ENCODE assay signal across 8 cellular contexts in the genomic region with DNA sequence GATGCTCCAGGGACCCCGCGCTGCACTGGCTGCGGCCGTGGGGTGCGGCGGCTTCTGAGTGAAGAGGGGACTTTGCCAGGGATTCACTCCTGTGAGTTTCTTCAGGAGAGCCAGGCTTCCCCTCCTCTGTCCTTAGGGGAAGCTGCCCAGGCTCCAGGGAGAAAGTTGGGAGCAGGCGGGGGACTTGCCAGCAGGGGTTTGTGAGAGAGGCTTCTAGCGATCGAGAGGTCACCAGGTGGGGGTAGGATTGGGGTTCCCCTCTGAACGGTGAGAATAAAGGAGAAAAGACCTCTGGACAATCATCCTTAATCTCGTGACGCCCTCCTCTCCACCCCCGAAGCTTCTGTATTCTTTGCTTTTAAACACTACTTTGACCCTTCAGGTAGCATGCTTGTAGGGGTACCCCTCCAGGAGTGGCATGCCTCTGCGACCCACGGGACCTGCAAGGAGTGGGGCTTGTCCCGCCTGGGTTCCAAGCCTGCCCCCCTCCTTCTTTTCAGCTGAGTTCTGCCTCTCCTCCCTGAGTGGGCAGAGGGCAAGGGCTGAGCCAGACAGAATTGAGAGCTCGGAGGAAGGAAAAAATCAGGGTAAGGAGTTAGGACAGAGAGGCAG. TPM values are rescaled to one million over a fixed set of nuclear protein-coding genes. Genes with fewer than 3 reads are reported as not detected.
A peak's percentile ranks its signal among the peaks of the same experiment; 100 is the strongest.
DNase-seq lines count a peak whose midpoint lies in the region; ATAC-seq, FAIRE-seq and TF ChIP-seq lines count a peak whose summit lies in the region.

No MANE protein-coding gene starts in this region.

- TF ChIP-seq CTCF in A549 (IDR thresholded peaks at IDR 0.05) (no peak), dorsolateral prefrontal cortex (IDR thresholded peaks at IDR 0.05 in 54 of 56, conservative IDR thresholded peaks at IDR 0.05 in 2 of 56; ENCODE audit: low read depth in 1 of 56, partially characterized antibody in 56 of 56) (no peak)

- H3K9me3 ChIP-seq in A549 (peaks cover 19% of the 10 kb centered on the region; the same call in 2 of the 3 replicates), HUES64 (ENCODE audit: insufficient read depth, low read depth, low read length) (no peaks in the 10 kb centered on the region)

- H3K4me1 ChIP-seq in A549: peaks cover 9% of the 10 kb centered on the region; the same call in 1 of the 3 replicates
- H3K4me1 ChIP-seq in HUES64 (ENCODE audit: insufficient read depth, low read length): no peaks in the 10 kb centered on the region

- H3K4me3 ChIP-seq in A549 (peak overlapping the region; percentile 57), HUES64 (ENCODE audit: low read length) (peak overlapping the region; percentile 76), dorsolateral prefrontal cortex (peak overlapping the region in 57 of 59 donors; percentile 29 to 71 (median 54))

- DNase-seq in A549 (ENCODE audit: low read depth in 1 of 2, low spot score in 1 of 2) (no peak), dorsolateral prefrontal cortex (no peak), naive B cell (no peak), epidermal melanocyte (ENCODE audit: insufficient read length, low spot score) (no peak), RPMI8226 (no peak)
- no peak for DNase-seq in activated CD4-positive, CD25-positive, alpha-beta regulatory T cell treated with anti-CD3 and anti-CD28 coated beads, Interleukin-2, amount 50 U/mL, for 72 hours

- H3K27ac ChIP-seq in A549 (peak overlapping the region in 1 of 2 experiments; percentile 66; a peak in 2 of 6 replicates), HUES64 (ENCODE audit: low read depth, low read length) (no peak overlapping the region), dorsolateral prefrontal cortex (no peak overlapping the region)

- no peak for FAIRE-seq in A549 (lab: Jason Lieb, UNC)

- peak overlapping the region in 7 of 8 donors; percentile 55 to 79 (median 68) for H3K4me3 Mint-ChIP-seq in naive B cell

- TF ChIP-seq EP300 in A549 (IDR thresholded peaks at IDR 0.05): no peak

- POLR2A ChIA-PET in A549 (lab: Yijun Ruan, JAX): no interaction called here

- no peak for TF ChIP-seq POLR2A in A549 (IDR thresholded peaks at IDR 0.05; ENCODE audit: low read length)

- CTCF ChIA-PET in A549 (lab: Yijun Ruan, JAX): interaction anchor here (1.8 to 4.6 kb wide), 2 partner anchors 15 to 156 kb away, joined by 5 to 15 read pairs; no protein-coding TSS in a partner anchor

- intact Hi-C loops in dorsolateral prefrontal cortex (cut with DNase I): no loop called here

- H3K4me2 ChIP-seq in A549: peak overlapping the region; percentile 100

- ATAC-seq in A549 (peak; percentile 4 to 31; a peak in 4 of 6 replicates), naive B cell (ENCODE audit: low read depth in 2 of 2) (peak in 1 of 2 donors; percentile 13), GM21447 (IDR thresholded peaks at IDR 0.05; ENCODE audit: unreplicated experiment) (no peak)

- peaks cover 74 to 84% (median 75%) of the 10 kb centered on the region in 3 donors for H3K27me3 Mint-ChIP-seq in naive B cell

- H3K9ac ChIP-seq in HUES64 (ENCODE audit: low read depth, low read length): peak overlapping the region; percentile 65

- H3K27me3 ChIP-seq in HUES64 (ENCODE audit: insufficient read depth, low read length): peaks cover 41% of the 10 kb centered on the region
- peaks cover 0 to 97% (median 54%) of the 10 kb centered on the region in 45 donors for H3K27me3 ChIP-seq in dorsolateral prefrontal cortex

- peaks cover 12 to 16% of the 10 kb centered on the region in 2 donors for H3K36me3 Mint-ChIP-seq in naive B cell

- TF ChIP-seq RAD21 in A549 (conservative IDR thresholded peaks at IDR 0.05 in 1 of 2, IDR thresholded peaks at IDR 0.05 in 1 of 2): no peak

- H3K27ac Mint-ChIP-seq in naive B cell: peak overlapping the region in 1 of 6 donors; percentile 98

- peaks cover 6 to 27% (median 10%) of the 10 kb centered on the region in 7 donors for H3K9me3 Mint-ChIP-seq in naive B cell

- H3K4me1 Mint-ChIP-seq in naive B cell: peaks cover 0 to 9% (median 8%) of the 10 kb centered on the region in 3 donors

- H3K36me3 ChIP-seq in HUES64 (ENCODE audit: insufficient read depth, low read length): no peaks in the 10 kb centered on the region

- 12% methylated on average over 17 of the region's 17 CpGs for WGBS in A549 (ENCODE audit: missing lambda C conversion rate)
- WGBS in HUES64: 7% methylated on average over 16 of the region's 17 CpGs

TF ChIP-seq in A549, 52 proteins besides CTCF, POLR2A, EP300 and RAD21:
- TF ChIP-seq, protein P1, sequence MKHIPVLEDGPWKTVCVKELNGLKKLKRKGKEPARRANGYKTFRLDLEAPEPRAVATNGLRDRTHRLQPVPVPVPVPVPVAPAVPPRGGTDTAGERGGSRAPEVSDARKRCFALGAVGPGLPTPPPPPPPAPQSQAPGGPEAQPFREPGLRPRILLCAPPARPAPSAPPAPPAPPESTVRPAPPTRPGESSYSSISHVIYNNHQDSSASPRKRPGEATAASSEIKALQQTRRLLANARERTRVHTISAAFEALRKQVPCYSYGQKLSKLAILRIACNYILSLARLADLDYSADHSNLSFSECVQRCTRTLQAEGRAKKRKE (CRISPR knock-in tag; IDR thresholded peaks at IDR 0.05; ENCODE audit: low read depth): no peak
- TF ChIP-seq ZNF302 (CRISPR knock-in tag; IDR thresholded peaks at IDR 0.05) (no peak), HEYL (CRISPR knock-in tag; IDR thresholded peaks at IDR 0.05) (no peak), MYC (IDR thresholded peaks at IDR 0.05; ENCODE audit: borderline replicate concordance, low read length) (no peak), HOXB5 (CRISPR knock-in tag; IDR thresholded peaks at IDR 0.05) (no peak), JUN (IDR thresholded peaks at IDR 0.05) (no peak), MAFK (IDR thresholded peaks at IDR 0.05; ENCODE audit: partially characterized antibody) (no peak), BHLHE40 (IDR thresholded peaks at IDR 0.05; ENCODE audit: low read depth, low read length) (no peak)

RNA-seq across cellular contexts. Expression of gene PROKR1, which starts 0.6 kb away (rescaled TPM):
- polyA plus RNA-seq in A549 (2011; rRNA removed) (not detected in 2 replicates), A549 (2017; fragmentation: RNase III; extraction: RNeasy Plus Mini Kit Qiagen cat#74134 plus additional on column Dnase treatment) (not detected in 3 replicates), naive B cell (ENCODE audit: low read depth in 6 of 6) (not detected)
- not detected in 2 replicates for polyA plus RNA-seq in A549 (2012; cell fraction: cytosol; rRNA removed)
- polyA plus RNA-seq in A549 (2012; cell fraction: nucleus; rRNA removed): 0.01 TPM in 1 of 2 replicates, not detected in the other
- not detected in 2 replicates for polyA minus RNA-seq in A549 (2011; rRNA and poly(A)+ RNA removed)
- polyA plus RNA-seq in HUES64 (2013, experiment 1 of 2): 2.2 TPM
- 2.5 TPM for polyA plus RNA-seq in HUES64 (2013, experiment 2 of 2)
- total RNA-seq in dorsolateral prefrontal cortex: under 1 TPM in 24 of 120 experiments, not detected in 96; 0.11 to 0.50 (median 0.19) TPM
